8 cellular contexts compared by ENCODE assay signal in genomic region chr19:16324384-16325160, GRCh38. TPM values are rescaled to one million over a fixed set of nuclear protein-coding genes. Genes with fewer than 3 reads are reported as not detected.
DNase-seq lines count a peak whose midpoint lies in the region; ATAC-seq and TF ChIP-seq lines count a peak whose summit lies in the region.

Gene KLF2, plus strand, starts transcription at chr19:16324826. Its CDS starts 98 bp downstream, at chr19:16324924.

- ATAC-seq in HG02943 (IDR thresholded peaks at IDR 0.05; ENCODE audit: low read depth, unreplicated experiment) (peak; percentile 55), lung (ENCODE audit: insufficient read depth, low FRiP score) (peak; percentile 86)

- H3K4me3 ChIP-seq in duodenal mucosa (ENCODE audit: low read depth in 1 of 2, low read length in 2 of 2), result peak within 1 kb of the TSS; percentile 56 to 65
- H3K4me3 ChIP-seq in lung, result peak within 1 kb of the TSS; percentile 82

- peak within 1 kb of the TSS; percentile 75 for H3K27ac ChIP-seq in duodenal mucosa (ENCODE audit: low read depth, low read length)
- H3K27ac ChIP-seq in lung (ENCODE audit: low read depth in 1 of 2, low read length in 1 of 2), result peak within 1 kb of the TSS; percentile 98 to 99

- WGBS in lung, 2 donors, result 0 to 1% methylated on average over 67 to 105 of the region's 105 CpGs

- H3K27me3 ChIP-seq in duodenal mucosa (ENCODE audit: control insufficient read depth in 1 of 2, insufficient read depth in 2 of 2, low read length in 2 of 2) (peaks cover 16 to 17% of the 10 kb centered on the region in 2 donors), lung (ENCODE audit: control insufficient read depth, insufficient read depth) (no peaks in the 10 kb centered on the region)

- TF ChIP-seq CTCF in lung (IDR thresholded peaks at IDR 0.05; ENCODE audit: control extremely low read depth, extremely low read depth), result no peak

- H3K36me3 ChIP-seq in duodenal mucosa (ENCODE audit: control insufficient read depth in 1 of 2, insufficient read depth in 2 of 2, low read length in 2 of 2), result no peaks in the 10 kb centered on the region
- peaks cover 10 to 12% of the 10 kb centered on the region in 2 donors for H3K36me3 ChIP-seq in lung (ENCODE audit: control insufficient read depth in 2 of 2, insufficient read depth in 2 of 2, low read length in 2 of 2)

- H3K4me1 ChIP-seq in duodenal mucosa (ENCODE audit: control insufficient read depth in 1 of 2, insufficient read depth in 2 of 2, low read length in 2 of 2), result peaks cover 20 to 24% of the 10 kb centered on the region in 2 donors
- peaks cover 0 to 6% of the 10 kb centered on the region in 2 donors for H3K4me1 ChIP-seq in lung (ENCODE audit: control insufficient read depth in 2 of 2, insufficient read depth in 2 of 2, low read length in 2 of 2)

- H3K9ac ChIP-seq in duodenal mucosa (ENCODE audit: low read depth in 1 of 2, low read length in 2 of 2), result peak within 1 kb of the TSS; percentile 38 to 44

- no peaks in the 10 kb centered on the region for H3K9me3 ChIP-seq in duodenal mucosa (ENCODE audit: control insufficient read depth in 1 of 2, low read length in 2 of 2)
- no peaks in the 10 kb centered on the region for H3K9me3 ChIP-seq in lung (ENCODE audit: control insufficient read depth in 2 of 2, insufficient read depth in 1 of 2, low read length in 1 of 2)

- DNase-seq in NCI-H748 (lab: John Stamatoyannopoulos, UW; ENCODE audit: unreplicated experiment) (peak; percentile 69), NCI-H748 treated with DMSO at 0.1 percent for 48 hours (lab: John Stamatoyannopoulos, UW) (no peak), NCI-H2227 treated with DMSO at 0.1 percent for 48 hours (lab: John Stamatoyannopoulos, UW) (peak; percentile 32), lung (ENCODE audit: low spot score) (peak; percentile 93)
- DNase-seq in activated CD4-positive, alpha-beta T cell treated with anti-CD3 and anti-CD28 coated beads, Interleukin-2, amount 50 U/mL, for 48 hours, result peak; percentile 74 to 78
- DNase-seq in stimulated activated CD4-positive, alpha-beta T cell treated with anti-CD3 and anti-CD28 coated beads, TNF-alpha, amount 100 ng/mL, for 1 hour (ENCODE audit: low read depth in 3 of 3, low spot score in 1 of 3), result peak; percentile 66 to 92 (median 92)

RNA-seq across cellular contexts. Expression of gene KLF2, which starts in this region (rescaled TPM):
- 100 to 1,000 TPM in 1 of 2 donors, 10 to 100 TPM in 1; 32.5 to 104 TPM for total RNA-seq in lung
- polyA plus RNA-seq in lung, result 100 to 1,000 TPM in 1 of 2 donors, 1 to 10 TPM in 1; 7.7 to 121 TPM
